In genomic region chr6:20559924-20560551, GRCh38 we compare ENCODE assay signal across 14 cellular contexts. TPM values are rescaled to one million over a fixed set of nuclear protein-coding genes. Genes with fewer than 3 reads are reported as not detected.
DNase-seq lines count a peak whose midpoint lies in the region; ATAC-seq and TF ChIP-seq lines count a peak whose summit lies in the region.
"Had no signal": no experiment of that assay in that cellular context is flagged by ENCODE, and none has a peak within 500 bp of the region (broad histone marks: within the 10 kb centered on the region; RNA-seq: fewer than 3 reads in every experiment).

No MANE protein-coding gene starts in this region.

- H3K4me3 ChIP-seq in cardiac muscle cell = no peak overlapping the region
- no peak overlapping the region for H3K4me3 ChIP-seq in right cardiac atrium (ENCODE audit: low read length)
- H3K4me3 ChIP-seq in OCI-LY1 (ENCODE audit: low read depth, low read length, poor library complexity, severe bottlenecking) = no peak overlapping the region
- no peak overlapping the region for H3K4me3 ChIP-seq in fibroblast of mammary gland (ENCODE audit: control insufficient read depth, low read depth, low read length)
- peak overlapping the region in 2 of 3 donors; percentile 1 to 39 for H3K4me3 ChIP-seq in skeletal muscle tissue (ENCODE audit: low read length in 3 of 3)
- no peak overlapping the region for H3K4me3 ChIP-seq in upper lobe of right lung

- H3K4me1 ChIP-seq in cardiac muscle cell (ENCODE audit: low read depth) (no peaks in the 10 kb centered on the region), right cardiac atrium (ENCODE audit: control insufficient read depth, insufficient read depth, low read length) (no peaks in the 10 kb centered on the region), OCI-LY1 (ENCODE audit: insufficient read depth, low read length, severe bottlenecking) (peaks cover 12% of the 10 kb centered on the region), skeletal muscle tissue (ENCODE audit: control insufficient read depth in 3 of 3, insufficient read depth in 3 of 3, low read length in 3 of 3) (peaks cover 4 to 12% (median 5%) of the 10 kb centered on the region in 3 donors), upper lobe of right lung (no peaks in the 10 kb centered on the region)

- H3K4me3 Mint-ChIP-seq in Calu3 (ENCODE audit: low read depth, unreplicated experiment) = no peak overlapping the region
- H3K4me3 Mint-ChIP-seq: activated B cell treated with CpG ODN at 0.5 μM for 24 hours had no signal

- H3K9ac ChIP-seq in OCI-LY1 (ENCODE audit: low read length) (no peak overlapping the region), skeletal muscle tissue (ENCODE audit: low read depth in 1 of 3, low read length in 3 of 3) (peak overlapping the region; percentile 1 to 61 (median 57))

- no peak overlapping the region for H3K27ac Mint-ChIP-seq in Calu3 (ENCODE audit: unreplicated experiment)
- H3K27ac Mint-ChIP-seq: activated B cell treated with CpG ODN at 0.5 μM for 24 hours had no signal

- H3K4me1 Mint-ChIP-seq in Calu3 (ENCODE audit: low read depth, unreplicated experiment) = no peaks in the 10 kb centered on the region

- H3K9me2 ChIP-seq in OCI-LY1 (ENCODE audit: low read depth, low read length) = no peaks in the 10 kb centered on the region

- no peak for ATAC-seq in right cardiac atrium
- no peak for ATAC-seq in upper lobe of right lung

- WGBS in right cardiac atrium = 63% methylated on average over 2 of the region's 2 CpGs

- no peaks in the 10 kb centered on the region for H3K36me3 ChIP-seq in cardiac muscle cell
- peaks cover 10% of the 10 kb centered on the region for H3K36me3 ChIP-seq in OCI-LY1 (ENCODE audit: insufficient read depth, low read length)
- H3K36me3 ChIP-seq in skeletal muscle tissue (ENCODE audit: control insufficient read depth in 3 of 3, insufficient read depth in 3 of 3, low read length in 3 of 3) = no peaks in the 10 kb centered on the region
- H3K36me3 ChIP-seq in upper lobe of right lung = peaks cover 9% of the 10 kb centered on the region

- H3K9me3 ChIP-seq in cardiac muscle cell (ENCODE audit: low read depth) (no peaks in the 10 kb centered on the region), right cardiac atrium (ENCODE audit: control insufficient read depth, low read length) (no peaks in the 10 kb centered on the region), OCI-LY1 (ENCODE audit: low read length) (no peaks in the 10 kb centered on the region), skeletal muscle tissue (ENCODE audit: control insufficient read depth in 3 of 3, low read length in 3 of 3) (no peaks in the 10 kb centered on the region), upper lobe of right lung (no peaks in the 10 kb centered on the region)

- no peak overlapping the region for H3K4me2 ChIP-seq in OCI-LY1 (ENCODE audit: low read length)

- no peaks in the 10 kb centered on the region for H3K9me3 Mint-ChIP-seq in Calu3 (ENCODE audit: low read depth, unreplicated experiment)
- H3K9me3 Mint-ChIP-seq: activated B cell treated with CpG ODN at 0.5 μM for 24 hours had no signal

- no peaks in the 10 kb centered on the region for H4K20me1 ChIP-seq in OCI-LY1 (ENCODE audit: insufficient read depth, low read length)

- no peaks in the 10 kb centered on the region for H3K27me3 Mint-ChIP-seq in Calu3 (ENCODE audit: unreplicated experiment)
- H3K27me3 Mint-ChIP-seq: activated B cell treated with CpG ODN at 0.5 μM for 24 hours had no signal

- peaks cover 4% of the 10 kb centered on the region; the same call in 1 of the 2 replicates for H3F3A ChIP-seq in OCI-LY1 (ENCODE audit: insufficient read depth, low read length)

- H2AFZ ChIP-seq in OCI-LY1 (ENCODE audit: low read length) = no peak overlapping the region

- CTCF ChIA-PET in Calu3 (lab: Charles Lee) = interaction anchor here (0.6 to 2.0 kb wide), 3 partner anchors 868 to 1029 kb away, joined by 3 to 7 read pairs (median 4); no protein-coding TSS in a partner anchor

- no peaks in the 10 kb centered on the region for H3K79me2 ChIP-seq in OCI-LY1 (ENCODE audit: insufficient read depth, low read length)

- intact Hi-C loops in right cardiac atrium (cut with DNase I) = loop anchor here in 3 of 4 donors (5.0 to 10.0 kb wide), 2 partner anchors 1025 to 1027 kb away; no protein-coding TSS in a partner anchor
- intact Hi-C loops in Calu3 (cut with micrococcal nuclease; ENCODE audit: unreplicated experiment) = loop anchor here (5.0 to 10.0 kb wide), 2 partner anchors 462 to 1385 kb away; no protein-coding TSS in a partner anchor
- intact Hi-C loops in upper lobe of right lung (cut with DNase I) = loop anchor here (10.0 kb wide), 1 partner anchor 1025 kb away; no protein-coding TSS in a partner anchor

- DNase-seq in cardiac muscle cell (ENCODE audit: low read depth in 1 of 2, low spot score in 1 of 2) (peak in 1 of 2 donors; percentile 40), right cardiac atrium (no peak), fibroblast of mammary gland (ENCODE audit: low read depth) (peak; percentile 26), Calu3 (no peak), CD1c-positive myeloid dendritic cell (ENCODE audit: extremely low spot score) (no peak), upper lobe of right lung (no peak)
- DNase-seq: activated B cell treated with CpG ODN at 0.5 μM for 24 hours; activated T-cell treated with anti-CD3 and anti-CD28 coated beads for 4 hours; amygdala; EL; kidney glomerular epithelial cell; stimulated activated naive CD4-positive, alpha-beta T cell had no signal

- H3K27me3 ChIP-seq in cardiac muscle cell = no peaks in the 10 kb centered on the region
- H3K27me3 ChIP-seq in right cardiac atrium (ENCODE audit: control insufficient read depth, insufficient read depth) = no peaks in the 10 kb centered on the region
- H3K27me3 ChIP-seq in OCI-LY1 (ENCODE audit: insufficient read depth, low read length) = no peaks in the 10 kb centered on the region
- no peaks in the 10 kb centered on the region for H3K27me3 ChIP-seq in skeletal muscle tissue (ENCODE audit: control insufficient read depth in 3 of 3, insufficient read depth in 3 of 3, low read length in 3 of 3)
- no peaks in the 10 kb centered on the region for H3K27me3 ChIP-seq in upper lobe of right lung

- peak; percentile 4 for TF ChIP-seq CTCF in cardiac muscle cell (IDR thresholded peaks at IDR 0.05; ENCODE audit: low read depth, low read length)
- peak; percentile 20; the same call in 1 of the 2 replicates for TF ChIP-seq CTCF in OCI-LY1 (IDR thresholded peaks at IDR 0.05; ENCODE audit: low read length)
- TF ChIP-seq CTCF in fibroblast of mammary gland (conservative IDR thresholded peaks at IDR 0.05; ENCODE audit: control insufficient read depth, insufficient read depth, low read depth, low read length) = no peak
- TF ChIP-seq CTCF in Calu3 (IDR thresholded peaks at IDR 0.05; ENCODE audit: unreplicated experiment) = no peak
- TF ChIP-seq CTCF in upper lobe of right lung (IDR thresholded peaks at IDR 0.05) = no peak

- no peaks in the 10 kb centered on the region for H3K36me3 Mint-ChIP-seq in Calu3 (ENCODE audit: insufficient read depth, unreplicated experiment)

- BruUV-seq in Calu3 (replicated peaks; lab: Mats Ljungman, UMichigan) = no TSS peak

- no peak overlapping the region for H3K27ac ChIP-seq in cardiac muscle cell
- H3K27ac ChIP-seq in right cardiac atrium (ENCODE audit: low read length) = no peak overlapping the region
- H3K27ac ChIP-seq in OCI-LY1 (ENCODE audit: low read depth, low read length, poor library complexity, severe bottlenecking) = no peak overlapping the region
- H3K27ac ChIP-seq in skeletal muscle tissue (ENCODE audit: low read depth, low read length) = peak overlapping the region; percentile 67
- H3K27ac ChIP-seq in upper lobe of right lung = no peak overlapping the region

RNA-seq across cellular contexts. Expression of gene CDKAL1, which starts 25.8 kb away (rescaled TPM):
- total RNA-seq in cardiac muscle cell (13.7 TPM in 2 replicates), right cardiac atrium (10 to 100 TPM in 3 of 4 donors, 1 to 10 TPM in 1; 9.7 to 11.5 (median 11.0) TPM), skeletal muscle tissue (42.8 TPM), Calu3 (2022) (37.8 and 39.6 TPM in 2 replicates), upper lobe of right lung (16.0 TPM)
- polyA plus RNA-seq in cardiac muscle cell (12.2 and 19.3 TPM in 2 replicates), right cardiac atrium (3.6 TPM)

Comparison
In these comparisons a context has a peak if more than half of its experiments do, and no peak if none do; other contexts are left out.
1. H3K4me3 ChIP-seq: peak in skeletal muscle tissue (2 of 3); none in cardiac muscle cell (single experiment), right cardiac atrium (single experiment), OCI-LY1 (single experiment), fibroblast of mammary gland (single experiment) and upper lobe of right lung (single experiment).
2. CTCF ChIP-seq: peak in cardiac muscle cell (single experiment) and OCI-LY1 (single experiment); none in fibroblast of mammary gland (single experiment), Calu3 (single experiment) and upper lobe of right lung (single experiment).